Comparison of ENCODE assay signal across 9 cellular contexts in the genomic region with DNA sequence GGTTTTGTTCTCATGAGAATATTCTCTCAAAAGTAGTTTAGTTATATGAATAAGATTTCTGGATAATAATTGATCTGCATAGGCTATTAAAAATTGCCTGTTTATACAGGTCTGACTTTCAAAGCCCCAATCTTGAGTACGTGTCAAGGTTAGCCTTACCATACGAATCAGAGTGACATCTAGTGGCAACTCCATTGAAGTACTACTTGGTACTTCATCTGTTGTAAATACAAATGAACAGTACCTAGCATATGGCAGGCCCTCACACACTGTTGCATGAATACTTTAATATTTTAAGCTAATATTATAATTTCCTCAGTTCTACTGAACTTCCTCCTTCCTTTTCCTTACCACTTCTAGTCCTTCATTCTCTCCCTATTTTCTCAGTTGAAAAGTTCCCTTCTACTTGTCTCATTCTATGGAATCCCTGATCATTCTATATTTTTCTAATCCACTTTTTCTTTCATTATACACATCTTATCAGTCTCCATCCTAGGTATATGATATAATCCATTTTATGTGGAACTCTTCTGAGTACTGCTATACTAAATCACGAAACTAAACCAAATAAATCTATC.
DNase-seq lines count a peak whose midpoint lies in the region; ATAC-seq and TF ChIP-seq lines count a peak whose summit lies in the region.
"Had no signal": no experiment of that assay in that cellular context is flagged by ENCODE, and none has a peak within 500 bp of the region (broad histone marks: within the 10 kb centered on the region; RNA-seq: fewer than 3 reads in every experiment).

No MANE protein-coding gene starts in this region.

- H3K27me3 Mint-ChIP-seq in endothelial cell (ENCODE audit: unreplicated experiment) = no peaks in the 10 kb centered on the region

- DNase-seq in BJ (ENCODE audit: low read depth) (no peak), NCI-H1048 (lab: John Stamatoyannopoulos, UW) (peak; percentile 50), SHP77 treated with DMSO at 0.1 percent for 48 hours (lab: John Stamatoyannopoulos, UW) (peak; percentile 52), endothelial cell (ENCODE audit: low spot score) (no peak), mucosa of gallbladder (ENCODE audit: low spot score) (peak; percentile 19)
- no peak for DNase-seq in NK-92 treated with Interleukin-12 subunit alpha and Interleukin-12 subunit beta, amount 100 ng/mL, for 24 hours (lab: John Stamatoyannopoulos, UW)

- no peak for TF ChIP-seq POLR2A in GM18505 (IDR thresholded peaks at IDR 0.05; ENCODE audit: borderline replicate concordance, extremely low read depth, insufficient read depth, insufficient read length)

- CTCF ChIA-PET in BJ (lab: Yijun Ruan, JAX) = interaction anchor here (0.6 to 1.1 kb wide), 8 partner anchors 18 to 515 kb away, joined by 3 to 4 read pairs (median 3); no protein-coding TSS in a partner anchor

- peaks cover 20% of the 10 kb centered on the region for H3K4me1 Mint-ChIP-seq in endothelial cell (ENCODE audit: unreplicated experiment)

- no peaks in the 10 kb centered on the region for H3K36me3 ChIP-seq in BJ (ENCODE audit: control insufficient read depth, insufficient read depth, low read length)

- H3K27ac Mint-ChIP-seq in endothelial cell (ENCODE audit: unreplicated experiment) = no peak overlapping the region
- H3K27ac Mint-ChIP-seq: T-helper 1 cell treated with Interleukin-12 subunit alpha and Interleukin-12 subunit beta and Interleukin-4 antibody, amounts not matched to agents 30 μg/mL and 1 μg/mL, for 36 hours had no signal

- TF ChIP-seq CTCF in BJ (IDR thresholded peaks at IDR 0.05; ENCODE audit: insufficient read depth, low read depth, low read length) (peak; percentile 81), endothelial cell (IDR thresholded peaks at IDR 0.05; ENCODE audit: unreplicated experiment) (peak; percentile 75)

- no peaks in the 10 kb centered on the region for H3K9me3 Mint-ChIP-seq in endothelial cell (ENCODE audit: unreplicated experiment)
- H3K9me3 Mint-ChIP-seq: T-helper 1 cell treated with Interleukin-12 subunit alpha and Interleukin-12 subunit beta and Interleukin-4 antibody, amounts not matched to agents 30 μg/mL and 1 μg/mL, for 36 hours had no signal

- no peak overlapping the region for H3K4me3 Mint-ChIP-seq in endothelial cell (ENCODE audit: unreplicated experiment)
- H3K4me3 Mint-ChIP-seq: T-helper 1 cell treated with Interleukin-12 subunit alpha and Interleukin-12 subunit beta and Interleukin-4 antibody, amounts not matched to agents 30 μg/mL and 1 μg/mL, for 36 hours had no signal

- no peak overlapping the region for H3K4me3 ChIP-seq in BJ (ENCODE audit: low read depth, low read length)

- ATAC-seq in GM18505 (IDR thresholded peaks at IDR 0.05; ENCODE audit: unreplicated experiment) (peak; percentile 94), HG02763 (IDR thresholded peaks at IDR 0.05; ENCODE audit: unreplicated experiment) (peak; percentile 85)

- POLR2A ChIA-PET in BJ (lab: Charles Lee) = interaction anchor here (0.5 kb wide), 1 partner anchor 272 kb away, joined by 5 read pairs; no protein-coding TSS in a partner anchor

- no peaks in the 10 kb centered on the region for H3K27me3 ChIP-seq in BJ (ENCODE audit: control insufficient read depth, insufficient read depth, low read length)

- H3K36me3 Mint-ChIP-seq in endothelial cell (ENCODE audit: low read depth, unreplicated experiment) = no peaks in the 10 kb centered on the region

Comparison
In these comparisons a context has a peak if more than half of its experiments do, and no peak if none do; other contexts are left out.
1. DNase-seq: peak in NCI-H1048 (single experiment), SHP77 treated with DMSO at 0.1 percent for 48 hours (single experiment) and mucosa of gallbladder (single experiment); none in BJ (single experiment), endothelial cell (single experiment) and NK-92 treated with Interleukin-12 subunit alpha and Interleukin-12 subunit beta, amount 100 ng/mL, for 24 hours (single experiment).